ENCODE assay signal across 11 cellular contexts in the genomic region with DNA sequence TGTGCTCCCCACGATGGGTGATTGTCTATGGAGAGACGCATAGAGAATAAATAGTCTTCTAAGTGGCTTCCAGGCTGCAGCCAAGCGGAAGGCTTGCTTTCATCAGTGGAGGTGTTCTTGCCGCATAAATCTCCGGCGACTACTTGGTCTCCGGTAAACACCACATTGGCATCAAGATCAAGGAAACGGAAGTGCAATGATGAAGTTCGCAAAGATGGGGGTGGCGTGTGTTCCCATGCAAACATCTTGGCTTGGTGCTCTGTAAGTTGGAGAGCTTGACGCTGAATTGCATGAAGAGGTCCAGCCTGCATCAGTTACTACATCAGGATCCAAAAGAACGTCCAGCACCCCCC.
A peak's percentile ranks its signal among the peaks of the same experiment; 100 is the strongest.
DNase-seq lines count a peak whose midpoint lies in the region; ATAC-seq and TF ChIP-seq lines count a peak whose summit lies in the region.
"Had no signal": no experiment of that assay in that cellular context is flagged by ENCODE, and none has a peak within 500 bp of the region (broad histone marks: within the 10 kb centered on the region; RNA-seq: fewer than 3 reads in every experiment).

No MANE protein-coding gene starts in this region.

- WGBS in thyroid gland, 2 donors = 63 to 66% methylated on average over 12 of the region's 12 CpGs

- peak overlapping the region; percentile 84 for H3K27ac Mint-ChIP-seq in activated CD4-positive, alpha-beta T cell treated with anti-CD3 and anti-CD28 coated beads, Interleukin-2, amount 10 ng/mL, durations not matched to agents 24 days and 14 days
- H3K27ac Mint-ChIP-seq in brain = peak overlapping the region in 4 of 5 experiments; percentile 16 to 91 (median 82)
- H3K27ac Mint-ChIP-seq: stimulated activated memory B cell treated with anti-CD40 and anti-IgM and Interleukin-4, amounts not matched to agents 10 μg/mL and 1 μg/mL and 100 μg/mL, for 72 hours had no signal

- H3K27me3 ChIP-seq in left lung (no peaks in the 10 kb centered on the region), thyroid gland (no peaks in the 10 kb centered on the region)

- ATAC-seq in left lung (peak; percentile 16), GM19463 (IDR thresholded peaks at IDR 0.05; ENCODE audit: unreplicated experiment) (no peak)

- peak overlapping the region; percentile 50 for H3K4me3 Mint-ChIP-seq in activated CD4-positive, alpha-beta T cell treated with anti-CD3 and anti-CD28 coated beads, Interleukin-2, amount 10 ng/mL, durations not matched to agents 24 days and 14 days
- H3K4me3 Mint-ChIP-seq in brain = peak overlapping the region in 2 of 5 experiments; percentile 33 to 70
- H3K4me3 Mint-ChIP-seq: stimulated activated memory B cell treated with anti-CD40 and anti-IgM and Interleukin-4, amounts not matched to agents 10 μg/mL and 1 μg/mL and 100 μg/mL, for 72 hours had no signal

- no peak for TF ChIP-seq CTCF in brain (conservative IDR thresholded peaks at IDR 0.05)
- no peak for TF ChIP-seq CTCF in left lung (IDR thresholded peaks at IDR 0.05)
- TF ChIP-seq CTCF in thyroid gland (IDR thresholded peaks at IDR 0.05) = no peak

- H3K4me3 ChIP-seq in left lung = no peak overlapping the region
- no peak overlapping the region for H3K4me3 ChIP-seq in thyroid gland (replicated peaks in 1 of 3)

- peaks cover 18 to 19% of the 10 kb centered on the region in 2 donors for H3K4me1 ChIP-seq in left lung
- peaks cover 50 to 63% of the 10 kb centered on the region in 2 donors for H3K4me1 ChIP-seq in thyroid gland

- peaks cover 27% of the 10 kb centered on the region for H3K4me1 Mint-ChIP-seq in activated CD4-positive, alpha-beta T cell treated with anti-CD3 and anti-CD28 coated beads, Interleukin-2, amount 10 ng/mL, durations not matched to agents 24 days and 14 days
- H3K4me1 Mint-ChIP-seq in brain = peaks cover 56% of the 10 kb centered on the region
- H3K4me1 Mint-ChIP-seq: stimulated activated memory B cell treated with anti-CD40 and anti-IgM and Interleukin-4, amounts not matched to agents 10 μg/mL and 1 μg/mL and 100 μg/mL, for 72 hours had no signal

- no peaks in the 10 kb centered on the region for H3K9me3 Mint-ChIP-seq in activated CD4-positive, alpha-beta T cell treated with anti-CD3 and anti-CD28 coated beads, Interleukin-2, amount 10 ng/mL, durations not matched to agents 24 days and 14 days
- peaks cover 0 to 13% (median 5%) of the 10 kb centered on the region in 5 experiments for H3K9me3 Mint-ChIP-seq in brain
- H3K9me3 Mint-ChIP-seq: stimulated activated memory B cell treated with anti-CD40 and anti-IgM and Interleukin-4, amounts not matched to agents 10 μg/mL and 1 μg/mL and 100 μg/mL, for 72 hours had no signal

- peak; percentile 69 for DNase-seq in activated CD4-positive, alpha-beta T cell treated with anti-CD3 and anti-CD28 coated beads, Interleukin-2, amount 10 ng/mL, durations not matched to agents 24 days and 14 days
- DNase-seq in activated CD4-positive, alpha-beta T cell treated with anti-CD3 and anti-CD28 coated beads for 1 hour = no peak
- DNase-seq in left lung (no peak), thyroid gland (no peak), NCI-H1417 (lab: John Stamatoyannopoulos, UW) (no peak), occipital lobe (lab: John Stamatoyannopoulos, UW) (no peak)
- DNase-seq: activated effector memory CD4-positive, alpha-beta T cell treated with Interleukin-2 at 50 U/mL for 16 hours; NCI-H510A treated with DMSO at 0.1 percent for 48 hours had no signal

- H3K27me3 Mint-ChIP-seq in activated CD4-positive, alpha-beta T cell treated with anti-CD3 and anti-CD28 coated beads, Interleukin-2, amount 10 ng/mL, durations not matched to agents 24 days and 14 days = no peaks in the 10 kb centered on the region
- H3K27me3 Mint-ChIP-seq in brain = no peaks in the 10 kb centered on the region

- TF ChIP-seq POLR2A in thyroid gland (IDR thresholded peaks at IDR 0.05) = no peak

- no peaks in the 10 kb centered on the region for H3K36me3 Mint-ChIP-seq in activated CD4-positive, alpha-beta T cell treated with anti-CD3 and anti-CD28 coated beads, Interleukin-2, amount 10 ng/mL, durations not matched to agents 24 days and 14 days (ENCODE audit: low read depth)
- H3K36me3 Mint-ChIP-seq in brain = no peaks in the 10 kb centered on the region
- H3K36me3 Mint-ChIP-seq: stimulated activated memory B cell treated with anti-CD40 and anti-IgM and Interleukin-4, amounts not matched to agents 10 μg/mL and 1 μg/mL and 100 μg/mL, for 72 hours had no signal

- no peaks in the 10 kb centered on the region for H3K9me3 ChIP-seq in left lung
- H3K9me3 ChIP-seq in thyroid gland = no peaks in the 10 kb centered on the region

- intact Hi-C loops in activated CD4-positive, alpha-beta T cell treated with anti-CD3 and anti-CD28 coated beads, Interleukin-2, amount 10 ng/mL, durations not matched to agents 24 days and 14 days (cut with micrococcal nuclease) = no loop called here
- intact Hi-C loops in left lung (cut with DNase I) = no loop called here
- intact Hi-C loops in thyroid gland (cut with DNase I) = no loop called here

- H3K27ac ChIP-seq in left lung = peak overlapping the region; percentile 43 to 66
- H3K27ac ChIP-seq in thyroid gland = peak overlapping the region; percentile 92 to 97 (median 96)

- H3K36me3 ChIP-seq in left lung = no peaks in the 10 kb centered on the region
- H3K36me3 ChIP-seq in thyroid gland = no peaks in the 10 kb centered on the region
